In genomic region chr9:127734747-127735529, GRCh38 we compare ENCODE assay signal across 8 cellular contexts. TPM values are rescaled to one million over a fixed set of nuclear protein-coding genes. Genes with fewer than 3 reads are reported as not detected.
DNase-seq lines count a peak whose midpoint lies in the region; ATAC-seq and TF ChIP-seq lines count a peak whose summit lies in the region.

TSS of gene TOR2A (minus strand) at chr9:127735294. CDS start at chr9:127735270, 24 bp downstream.

- TF ChIP-seq CTCF in PC-9 (conservative IDR thresholded peaks at IDR 0.05) = peak; percentile 96

- peaks cover 11% of the 10 kb centered on the region; the same call in 1 of the 2 replicates for H3F3A ChIP-seq in PC-9 (ENCODE audit: insufficient read depth, low read depth)

- H3K27ac ChIP-seq in PC-9 (no peak within 1 kb of the TSS), muscle layer of colon (ENCODE audit: low read depth, low read length) (peak within 1 kb of the TSS; percentile 78)

- H2AFZ ChIP-seq in PC-9 = peak within 1 kb of the TSS; percentile 82

- H3K27me3 ChIP-seq in PC-9 (ENCODE audit: insufficient read depth, low read depth) (no peaks in the 10 kb centered on the region), muscle layer of colon (ENCODE audit: control insufficient read depth in 1 of 2, insufficient read depth in 2 of 2, low read length in 2 of 2) (no peaks in the 10 kb centered on the region)

- H3K9me2 ChIP-seq in PC-9 (ENCODE audit: insufficient read depth) = no peaks in the 10 kb centered on the region

- H3K9me3 ChIP-seq in PC-9 (ENCODE audit: insufficient read depth, low read depth) (no peaks in the 10 kb centered on the region), muscle layer of colon (ENCODE audit: low read length) (no peaks in the 10 kb centered on the region)

- peak; percentile 91 for TF ChIP-seq POLR2A in erythroblast (IDR thresholded peaks at IDR 0.05; ENCODE audit: low read length)

- H3K4me1 ChIP-seq in PC-9 (replicated peaks; ENCODE audit: insufficient read depth) (peaks cover 7% of the 10 kb centered on the region), muscle layer of colon (ENCODE audit: insufficient read depth, low read length) (peaks cover 21% of the 10 kb centered on the region)

- H3K79me2 ChIP-seq in PC-9 (ENCODE audit: low read depth) = no peaks in the 10 kb centered on the region

- peak within 1 kb of the TSS; percentile 68 for H3K4me2 ChIP-seq in PC-9

- in situ Hi-C loops in KBM-7 (cut with MboI; ENCODE audit: low pct_unique_long_range_greater_than_20kb, low sequenced_read_pairs) = no loop called here

- peak within 1 kb of the TSS; percentile 61 for H3K4me3 ChIP-seq in PC-9
- peak within 1 kb of the TSS; percentile 48 to 74 for H3K4me3 ChIP-seq in muscle layer of colon (ENCODE audit: low read depth in 1 of 2, low read length in 2 of 2)

- TSS peak; percentile 45 for BruUV-seq in PC-9 (replicated peaks; lab: Mats Ljungman, UMichigan)

- H4K20me1 ChIP-seq in PC-9 (ENCODE audit: insufficient read depth) = no peaks in the 10 kb centered on the region

- peak; percentile 85 for ATAC-seq in GM21717 (IDR thresholded peaks at IDR 0.05; ENCODE audit: unreplicated experiment)

- CTCF ChIA-PET in PC-9 (lab: Charles Lee) = interaction anchor here (0.5 to 1.6 kb wide), 20 partner anchors 36 to 291 kb away, joined by 3 to 23 read pairs (median 4); partner anchors contain the start of genes CDK9, LRSAM1, RPL12 and SH2D3C

- intact Hi-C loops in PC-9 (cut with micrococcal nuclease; ENCODE audit: unreplicated experiment) = loop anchor here (1.0 to 5.0 kb wide), 9 partner anchors 50 to 793 kb away; partner anchors contain the start of gene STXBP1

- DNase-seq in DMS79 (lab: John Stamatoyannopoulos, UW) = peak; percentile 96
- peak; percentile 99 for DNase-seq in KBM-7
- peak; percentile 89 to 99 for DNase-seq in PC-9
- peak; percentile 99 for DNase-seq in activated T-cell treated with anti-CD3 and anti-CD28 coated beads, Interleukin-2, amount 50 U/mL, for 1 hour
- DNase-seq in erythroblast (lab: John Stamatoyannopoulos, UW) = peak; percentile 99
- DNase-seq in stimulated activated CD8-positive, alpha-beta memory T cell treated with anti-CD3 and anti-CD28 coated beads, Interleukin-7, amount 100 ng/mL, for 24 hours (ENCODE audit: low read depth) = peak; percentile 96

- H3K9ac ChIP-seq in muscle layer of colon (ENCODE audit: low read length) = peak within 1 kb of the TSS; percentile 2

- POLR2A ChIA-PET in PC-9 (lab: Charles Lee; ENCODE audit: unreplicated experiment) = interaction anchor here (0.5 to 0.7 kb wide), 5 partner anchors 11 to 151 kb away, joined by 3 to 8 read pairs (median 4); no protein-coding TSS in a partner anchor

- H3K36me3 ChIP-seq in PC-9 (ENCODE audit: low read depth) (no peaks in the 10 kb centered on the region), muscle layer of colon (ENCODE audit: insufficient read depth, low read length) (no peaks in the 10 kb centered on the region)

RNA-seq across cellular contexts. Expression of gene TOR2A, which starts in this region (rescaled TPM):
- 16.4 and 19.7 TPM in 2 replicates for total RNA-seq in PC-9 (2021)
